1 cellular context compared by ENCODE assay signal in genomic region chr4:157804986-157805385, GRCh38.
TF ChIP-seq lines count a peak whose summit lies in the region.

No MANE protein-coding gene starts in this region.

TF ChIP-seq in HepG2, 621 proteins besides CTCF, POLR2A, EP300 and RAD21 (continued from another document):
- TF ChIP-seq ZNF609 (CRISPR knock-in tag; IDR thresholded peaks at IDR 0.05; ENCODE audit: borderline replicate concordance) (no peak), PRPF4 (IDR thresholded peaks at IDR 0.05; ENCODE audit: low read depth, low read length, poor library complexity, severe bottlenecking) (no peak), HNRNPH1 (optimal IDR thresholded peaks at IDR 0.05; ENCODE audit: low read depth, low read length) (no peak), TFDP1 (CRISPR knock-in tag; IDR thresholded peaks at IDR 0.05; ENCODE audit: borderline replicate concordance) (no peak), CEBPZ (IDR thresholded peaks at IDR 0.05; ENCODE audit: low read length) (no peak), ZFP1 (CRISPR knock-in tag; IDR thresholded peaks at IDR 0.05) (peak; percentile 45; the same call in 1 of the 2 replicates), ZMYM4 (CRISPR knock-in tag; IDR thresholded peaks at IDR 0.05) (peak; percentile 58; the same call in 1 of the 2 replicates), MEIS1 (CRISPR knock-in tag; IDR thresholded peaks at IDR 0.05; ENCODE audit: borderline replicate concordance) (no peak), CREBL2 (CRISPR knock-in tag; IDR thresholded peaks at IDR 0.05; ENCODE audit: borderline replicate concordance) (no peak), ZBTB46 (CRISPR knock-in tag; IDR thresholded peaks at IDR 0.05; ENCODE audit: borderline replicate concordance) (no peak), STAG1 (CRISPR knock-in tag; IDR thresholded peaks at IDR 0.05) (peak; percentile 39; the same call in 1 of the 2 replicates)
